In genomic region chr22:26648761-26649363, GRCh38 we compare ENCODE assay signal across 15 cellular contexts. TPM values are rescaled to one million over a fixed set of nuclear protein-coding genes. Genes with fewer than 3 reads are reported as not detected.
DNase-seq lines count a peak whose midpoint lies in the region; ATAC-seq and TF ChIP-seq lines count a peak whose summit lies in the region.
"Had no signal": no experiment of that assay in that cellular context is flagged by ENCODE, and none has a peak within 500 bp of the region (broad histone marks: within the 10 kb centered on the region; RNA-seq: fewer than 3 reads in every experiment).

No MANE protein-coding gene starts in this region.

- CTCF ChIA-PET in Calu3 (lab: Charles Lee) = no interaction called here

- H3K36me3 Mint-ChIP-seq in Calu3 (ENCODE audit: insufficient read depth, unreplicated experiment) = no peaks in the 10 kb centered on the region

- peak overlapping the region; percentile 22; the same call in 1 of the 2 replicates for H3K9ac ChIP-seq in HUES64 (ENCODE audit: low read depth, low read length)

- peak overlapping the region; percentile 83; the same call in 1 of the 2 replicates for H3K27ac ChIP-seq in HUES64 (ENCODE audit: low read depth, low read length)

- no peaks in the 10 kb centered on the region for H3K4me1 Mint-ChIP-seq in Calu3 (ENCODE audit: low read depth, unreplicated experiment)

- H3K27ac Mint-ChIP-seq in Calu3 (ENCODE audit: unreplicated experiment) = no peak overlapping the region

- H3K27me3 ChIP-seq in HUES64 (ENCODE audit: insufficient read depth, low read length) = no peaks in the 10 kb centered on the region

- WGBS in HUES64 = 87% methylated on average over 4 of the region's 4 CpGs

- H3K36me3 ChIP-seq in HUES64 (ENCODE audit: insufficient read depth, low read length) = no peaks in the 10 kb centered on the region

- no peaks in the 10 kb centered on the region for H3K9me3 Mint-ChIP-seq in Calu3 (ENCODE audit: low read depth, unreplicated experiment)

- peaks cover 91% of the 10 kb centered on the region for H3K27me3 Mint-ChIP-seq in Calu3 (ENCODE audit: unreplicated experiment)

- intact Hi-C loops in Calu3 (cut with micrococcal nuclease; ENCODE audit: unreplicated experiment) = no loop called here

- DNase-seq in NCI-H1417 (lab: John Stamatoyannopoulos, UW) = peak; percentile 39 to 78 (median 56)
- no peak for DNase-seq in NCI-H1417 treated with DMSO at 0.1 percent for 48 hours (lab: John Stamatoyannopoulos, UW)
- DNase-seq in UCSD-AML1 (lab: John Stamatoyannopoulos, UW; ENCODE audit: unreplicated experiment) = peak; percentile 34
- DNase-seq in medulla oblongata (ENCODE audit: extremely low spot score) = peak; percentile 67
- no peak for DNase-seq in activated gamma-delta T cell treated with Interleukin-2 at 50 U/mL for 16 hours
- DNase-seq in Calu3 = no peak
- DNase-seq: erythroblast; NCI-H1694; stimulated activated naive CD4-positive, alpha-beta T cell treated with Interleukin-2 at 50 U/mL for 16 hours; T-helper 9 cell had no signal

- H3K4me1 ChIP-seq in HUES64 (ENCODE audit: insufficient read depth, low read length) = peaks cover 47% of the 10 kb centered on the region

- ATAC-seq in HG03565 (IDR thresholded peaks at IDR 0.05; ENCODE audit: unreplicated experiment) = no peak
- ATAC-seq: left lobe of liver had no signal

- H3K4me3 ChIP-seq in HUES64 (ENCODE audit: low read length) = no peak overlapping the region

- no TSS peak for BruUV-seq in Calu3 (replicated peaks; lab: Mats Ljungman, UMichigan)

- no peaks in the 10 kb centered on the region for H3K9me3 ChIP-seq in HUES64 (ENCODE audit: insufficient read depth, low read depth, low read length)

- TF ChIP-seq CTCF in Calu3 (IDR thresholded peaks at IDR 0.05; ENCODE audit: unreplicated experiment) = no peak

- H3K4me3 Mint-ChIP-seq in Calu3 (ENCODE audit: low read depth, unreplicated experiment) = no peak overlapping the region

RNA-seq across cellular contexts. Expression of gene MIAT, which starts 8.5 kb away (rescaled TPM):
- 20.0 TPM for polyA plus RNA-seq in HUES64 (2013, experiment 1 of 2)
- polyA plus RNA-seq in HUES64 (2013, experiment 2 of 2) = 22.8 TPM
- total RNA-seq in Calu3 (2022) = 0.52 and 0.64 TPM in 2 replicates

RNA-seq across cellular contexts. Expression of gene CRYBA4, which starts 27.1 kb away (rescaled TPM):
- polyA plus RNA-seq in HUES64 (2013, experiment 1 of 2) = 1.3 TPM
- polyA plus RNA-seq in HUES64 (2013, experiment 2 of 2) = 0.95 TPM
- total RNA-seq in Calu3 (2022) = not detected in 2 replicates
- total RNA-seq: A673, left lobe of liver, skeletal muscle tissue had no signal

RNA-seq across cellular contexts. Expression of gene CRYBB1, which starts 31.0 kb away (rescaled TPM):
- polyA plus RNA-seq in HUES64 (2013, experiment 1 of 2) = 4.6 TPM
- polyA plus RNA-seq in HUES64 (2013, experiment 2 of 2) = 3.0 TPM
- not detected in 2 replicates for total RNA-seq in Calu3 (2022)
- total RNA-seq: A673, left lobe of liver had no signal

RNA-seq across cellular contexts. Expression of gene TPST2, which starts 58.9 kb away (rescaled TPM):
- polyA plus RNA-seq in HUES64 (2013, experiment 1 of 2) = 34.5 TPM
- polyA plus RNA-seq in HUES64 (2013, experiment 2 of 2) = 35.2 TPM
- total RNA-seq in Calu3 (2022) = 11.4 and 11.8 TPM in 2 replicates

Comparison
In these comparisons a context has a peak if more than half of its experiments do, and no peak if none do; other contexts are left out.
1. DNase-seq: peak in NCI-H1417 (3 of 3), UCSD-AML1 (single experiment) and medulla oblongata (single experiment); none in NCI-H1417 treated with DMSO at 0.1 percent for 48 hours (single experiment), activated gamma-delta T cell treated with Interleukin-2 at 50 U/mL for 16 hours (single experiment) and Calu3 (single experiment).